Comparison of ENCODE assay signal across 10 cellular contexts in the genomic region with DNA sequence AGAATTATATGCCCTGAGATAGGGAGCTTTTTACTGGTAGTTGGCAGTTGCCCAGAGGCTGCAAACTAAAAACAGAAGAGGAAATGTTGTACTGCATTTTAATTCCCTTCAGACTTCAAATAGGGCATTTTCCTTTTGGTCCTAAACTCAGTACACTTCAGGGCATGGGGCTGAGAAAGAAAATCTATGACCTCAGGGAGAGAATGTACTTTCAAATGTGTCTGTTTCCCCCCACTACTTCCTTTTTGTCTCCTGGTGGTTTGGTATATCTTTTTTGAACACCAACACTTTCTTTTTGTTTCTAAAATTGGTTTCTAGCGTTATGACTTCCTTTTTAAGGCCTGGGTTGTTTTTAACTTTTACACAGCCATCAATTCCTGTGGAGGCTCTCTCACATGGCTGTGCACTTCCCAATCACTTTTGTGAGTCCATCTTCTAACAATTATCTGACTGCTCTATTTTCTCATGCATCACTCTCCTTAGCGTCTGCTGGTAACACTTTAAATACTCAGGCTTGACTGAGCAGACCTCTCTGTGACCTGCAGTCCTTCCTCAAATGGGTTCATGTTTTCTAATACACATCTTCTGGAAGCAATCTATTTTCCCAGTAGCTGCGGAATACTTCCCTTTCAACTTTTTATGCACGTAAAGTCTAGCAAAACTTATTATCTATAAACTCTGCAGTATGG.
DNase-seq lines count a peak whose midpoint lies in the region; ATAC-seq and TF ChIP-seq lines count a peak whose summit lies in the region.
"Had no signal": no experiment of that assay in that cellular context is flagged by ENCODE, and none has a peak within 500 bp of the region (broad histone marks: within the 10 kb centered on the region; RNA-seq: fewer than 3 reads in every experiment).

No MANE protein-coding gene starts in this region.

- H3K4me1 Mint-ChIP-seq in activated CD8-positive, alpha-beta T cell treated with anti-CD3 and anti-CD28 coated beads, Interleukin-2, amount 10 ng/mL, durations not matched to agents 7 days and 5 days (ENCODE audit: low read depth) = peaks cover 5% of the 10 kb centered on the region
- H3K4me1 Mint-ChIP-seq in activated CD8-positive, alpha-beta T cell treated with anti-CD3 and anti-CD28 coated beads for 36 hours (ENCODE audit: low read depth) = no peaks in the 10 kb centered on the region
- no peaks in the 10 kb centered on the region for H3K4me1 Mint-ChIP-seq in stimulated activated effector memory CD8-positive, alpha-beta T cell treated with anti-CD3 and anti-CD28 coated beads, Interleukin-12 subunit alpha, Interleukin-12 subunit beta, amount 100 ng/mL, for 72 hours

- no peaks in the 10 kb centered on the region for H3K4me1 ChIP-seq in testis

- H3K27ac ChIP-seq in testis = no peak overlapping the region

- H3K27me3 ChIP-seq in testis = no peaks in the 10 kb centered on the region

- no peak for DNase-seq in activated CD8-positive, alpha-beta T cell treated with anti-CD3 and anti-CD28 coated beads, Interleukin-2, amount 10 ng/mL, durations not matched to agents 7 days and 5 days
- no peak for DNase-seq in activated CD8-positive, alpha-beta T cell treated with anti-CD3 and anti-CD28 coated beads for 36 hours
- peak; percentile 83 for DNase-seq in SIG-M5 treated with dmso at 0.1 percent for 504 hours (lab: John Stamatoyannopoulos, UW; ENCODE audit: unreplicated experiment)
- peak; percentile 67 for DNase-seq in superior temporal gyrus (ENCODE audit: extremely low spot score)
- DNase-seq in stimulated activated CD4-positive, alpha-beta T cell treated with anti-CD3 and anti-CD28 coated beads, Interleukin-2, amount 100 ng/mL, for 24 hours = no peak
- DNase-seq in testis = no peak
- DNase-seq in stimulated activated effector memory CD8-positive, alpha-beta T cell treated with anti-CD3 and anti-CD28 coated beads, Interleukin-12 subunit alpha, Interleukin-12 subunit beta, amount 100 ng/mL, for 72 hours (ENCODE audit: low spot score in 2 of 2) = no peak
- DNase-seq: activated T-cell treated with anti-CD3 and anti-CD28 coated beads for 4 hours, NCI-H510A had no signal

- no peaks in the 10 kb centered on the region for H3K9me3 ChIP-seq in testis

- TF ChIP-seq CTCF in activated CD8-positive, alpha-beta T cell treated with anti-CD3 and anti-CD28 coated beads for 36 hours (IDR thresholded peaks at IDR 0.05) = no peak
- no peak for TF ChIP-seq CTCF in testis (IDR thresholded peaks at IDR 0.05)

- H3K4me3 Mint-ChIP-seq in activated CD8-positive, alpha-beta T cell treated with anti-CD3 and anti-CD28 coated beads, Interleukin-2, amount 10 ng/mL, durations not matched to agents 7 days and 5 days = no peak overlapping the region
- no peak overlapping the region for H3K4me3 Mint-ChIP-seq in activated CD8-positive, alpha-beta T cell treated with anti-CD3 and anti-CD28 coated beads for 36 hours
- no peak overlapping the region for H3K4me3 Mint-ChIP-seq in stimulated activated effector memory CD8-positive, alpha-beta T cell treated with anti-CD3 and anti-CD28 coated beads, Interleukin-12 subunit alpha, Interleukin-12 subunit beta, amount 100 ng/mL, for 72 hours

- 42 to 62% methylated on average over 4 of the region's 4 CpGs for WGBS in testis, 2 donors

- POLR2A ChIA-PET in activated CD8-positive, alpha-beta T cell treated with anti-CD3 and anti-CD28 coated beads, Interleukin-2, amount 10 ng/mL, durations not matched to agents 7 days and 5 days (lab: Charles Lee) = no interaction called here
- POLR2A ChIA-PET in activated CD8-positive, alpha-beta T cell treated with anti-CD3 and anti-CD28 coated beads for 36 hours (lab: Charles Lee) = no interaction called here

- CTCF ChIA-PET in activated CD8-positive, alpha-beta T cell treated with anti-CD3 and anti-CD28 coated beads, Interleukin-2, amount 10 ng/mL, durations not matched to agents 7 days and 5 days (lab: Charles Lee) = no interaction called here
- CTCF ChIA-PET in activated CD8-positive, alpha-beta T cell treated with anti-CD3 and anti-CD28 coated beads for 36 hours (lab: Charles Lee) = no interaction called here

- ATAC-seq in activated CD8-positive, alpha-beta T cell treated with anti-CD3 and anti-CD28 coated beads, Interleukin-2, amount 10 ng/mL, durations not matched to agents 7 days and 5 days = no peak
- ATAC-seq in activated CD8-positive, alpha-beta T cell treated with anti-CD3 and anti-CD28 coated beads for 36 hours = no peak
- ATAC-seq in HG03095 (IDR thresholded peaks at IDR 0.05; ENCODE audit: unreplicated experiment) = peak; percentile 88
- no peak for ATAC-seq in stimulated activated effector memory CD8-positive, alpha-beta T cell treated with anti-CD3 and anti-CD28 coated beads, Interleukin-12 subunit alpha, Interleukin-12 subunit beta, amount 100 ng/mL, for 72 hours

- peak overlapping the region; percentile 20 for H3K27ac Mint-ChIP-seq in activated CD8-positive, alpha-beta T cell treated with anti-CD3 and anti-CD28 coated beads, Interleukin-2, amount 10 ng/mL, durations not matched to agents 7 days and 5 days
- H3K27ac Mint-ChIP-seq in activated CD8-positive, alpha-beta T cell treated with anti-CD3 and anti-CD28 coated beads for 36 hours = no peak overlapping the region
- no peak overlapping the region for H3K27ac Mint-ChIP-seq in stimulated activated effector memory CD8-positive, alpha-beta T cell treated with anti-CD3 and anti-CD28 coated beads, Interleukin-12 subunit alpha, Interleukin-12 subunit beta, amount 100 ng/mL, for 72 hours

- H3K9me3 Mint-ChIP-seq in activated CD8-positive, alpha-beta T cell treated with anti-CD3 and anti-CD28 coated beads, Interleukin-2, amount 10 ng/mL, durations not matched to agents 7 days and 5 days (ENCODE audit: insufficient read depth) = no peaks in the 10 kb centered on the region
- no peaks in the 10 kb centered on the region for H3K9me3 Mint-ChIP-seq in activated CD8-positive, alpha-beta T cell treated with anti-CD3 and anti-CD28 coated beads for 36 hours
- peaks cover 14% of the 10 kb centered on the region for H3K9me3 Mint-ChIP-seq in stimulated activated effector memory CD8-positive, alpha-beta T cell treated with anti-CD3 and anti-CD28 coated beads, Interleukin-12 subunit alpha, Interleukin-12 subunit beta, amount 100 ng/mL, for 72 hours

- H3K36me3 ChIP-seq in testis (ENCODE audit: low read depth, missing control alignments) = no peaks in the 10 kb centered on the region

- no peak overlapping the region for H3K4me3 ChIP-seq in testis

- intact Hi-C loops in activated CD8-positive, alpha-beta T cell treated with anti-CD3 and anti-CD28 coated beads for 36 hours (cut with micrococcal nuclease) = no loop called here
- intact Hi-C loops in testis (cut with DNase I; ENCODE audit: low total_unique reads) = no loop called here

- no peak for TF ChIP-seq POLR2A in testis (IDR thresholded peaks at IDR 0.05)

- H3K36me3 Mint-ChIP-seq in activated CD8-positive, alpha-beta T cell treated with anti-CD3 and anti-CD28 coated beads, Interleukin-2, amount 10 ng/mL, durations not matched to agents 7 days and 5 days (ENCODE audit: low read depth) = no peaks in the 10 kb centered on the region
- H3K36me3 Mint-ChIP-seq in activated CD8-positive, alpha-beta T cell treated with anti-CD3 and anti-CD28 coated beads for 36 hours (ENCODE audit: low read depth) = no peaks in the 10 kb centered on the region
- H3K36me3 Mint-ChIP-seq in stimulated activated effector memory CD8-positive, alpha-beta T cell treated with anti-CD3 and anti-CD28 coated beads, Interleukin-12 subunit alpha, Interleukin-12 subunit beta, amount 100 ng/mL, for 72 hours = no peaks in the 10 kb centered on the region

- H3K27me3 Mint-ChIP-seq in activated CD8-positive, alpha-beta T cell treated with anti-CD3 and anti-CD28 coated beads, Interleukin-2, amount 10 ng/mL, durations not matched to agents 7 days and 5 days (ENCODE audit: low read depth) = no peaks in the 10 kb centered on the region
- no peaks in the 10 kb centered on the region for H3K27me3 Mint-ChIP-seq in activated CD8-positive, alpha-beta T cell treated with anti-CD3 and anti-CD28 coated beads for 36 hours

Comparison
In these comparisons a context has a peak if more than half of its experiments do, and no peak if none do; other contexts are left out.
1. DNase-seq: peak in SIG-M5 treated with dmso at 0.1 percent for 504 hours (single experiment) and superior temporal gyrus (single experiment); none in activated CD8-positive, alpha-beta T cell treated with anti-CD3 and anti-CD28 coated beads, Interleukin-2, amount 10 ng/mL, durations not matched to agents 7 days and 5 days (single experiment), activated CD8-positive, alpha-beta T cell treated with anti-CD3 and anti-CD28 coated beads for 36 hours (single experiment), stimulated activated CD4-positive, alpha-beta T cell treated with anti-CD3 and anti-CD28 coated beads, Interleukin-2, amount 100 ng/mL, for 24 hours (0 of 2), testis (single experiment) and stimulated activated effector memory CD8-positive, alpha-beta T cell treated with anti-CD3 and anti-CD28 coated beads, Interleukin-12 subunit alpha, Interleukin-12 subunit beta, amount 100 ng/mL, for 72 hours (0 of 2).